Comparison of ENCODE assay signal across 17 cellular contexts in genomic region chr15:69482686-69483256, GRCh38. TPM values are rescaled to one million over a fixed set of nuclear protein-coding genes. Genes with fewer than 3 reads are reported as not detected.
A peak's percentile ranks its signal among the peaks of the same experiment; 100 is the strongest.
DNase-seq lines count a peak whose midpoint lies in the region; ATAC-seq and TF ChIP-seq lines count a peak whose summit lies in the region.
"Had no signal": no experiment of that assay in that cellular context is flagged by ENCODE, and none has a peak within 500 bp of the region (broad histone marks: within the 10 kb centered on the region; RNA-seq: fewer than 3 reads in every experiment).

No MANE protein-coding gene starts in this region.

- intact Hi-C loops in PC-9 (cut with micrococcal nuclease; ENCODE audit: unreplicated experiment) = loop anchor here (5.0 to 10.0 kb wide), 3 partner anchors 75 to 370 kb away; no protein-coding TSS in a partner anchor
- intact Hi-C loops in sciatic nerve (cut with DNase I) = loop anchor here (10.0 kb wide), 1 partner anchor 612 kb away; the partner anchor contains the start of gene TLE3

- CTCF ChIA-PET in PC-9 (lab: Charles Lee) = interaction anchor here (0.6 kb wide), 2 partner anchors 112 to 838 kb away, joined by 3 read pairs; no protein-coding TSS in a partner anchor

- H3K79me2 ChIP-seq in PC-9 (ENCODE audit: low read depth) = no peaks in the 10 kb centered on the region

- no peaks in the 10 kb centered on the region for H3K36me3 ChIP-seq in PC-9 (ENCODE audit: low read depth)
- H3K36me3 ChIP-seq: WERI-Rb-1 had no signal

- peaks cover 43% of the 10 kb centered on the region for H3K4me1 ChIP-seq in PC-9 (replicated peaks; ENCODE audit: insufficient read depth)

- no peaks in the 10 kb centered on the region for H3K27me3 ChIP-seq in PC-9 (ENCODE audit: insufficient read depth, low read depth)

- peak; percentile 8 for DNase-seq in activated CD4-positive, CD25-positive, alpha-beta regulatory T cell treated with anti-CD3 and anti-CD28 coated beads, Interleukin-2, amount 50 U/mL, for 72 hours
- no peak for DNase-seq in activated CD4-positive, CD25-positive, alpha-beta regulatory T cell (lab: John Stamatoyannopoulos, UW)
- DNase-seq in DMS153 treated with DMSO at 0.1 percent for 48 hours (lab: John Stamatoyannopoulos, UW; ENCODE audit: unreplicated experiment) = peak; percentile 6
- peak; percentile 64 to 89 for DNase-seq in PC-9
- DNase-seq in sciatic nerve (ENCODE audit: low spot score) = peak; percentile 44
- DNase-seq: activated CD4-positive, alpha-beta T cell treated with anti-CD3 and anti-CD28 coated beads, Interleukin-2, amount 10 ng/mL, durations not matched to agents 7 days and 5 days; activated naive CD4-positive, alpha-beta T cell treated with anti-CD3 and anti-CD28 coated beads, Interleukin-2, amount 10 ng/mL, durations not matched to agents 7 days and 5 days; activated T-cell treated with anti-CD3 and anti-CD28 coated beads, Interleukin-2, amount 50 U/mL, for 72 hours; HFFc6; MV-4-11; naive B cell; NCI-H146; WERI-Rb-1 had no signal

- no TSS peak for BruUV-seq in PC-9 (replicated peaks; lab: Mats Ljungman, UMichigan)

- peak overlapping the region; percentile 70 for H3K27ac ChIP-seq in PC-9
- H3K27ac ChIP-seq: epithelial cell of prostate, WERI-Rb-1 had no signal

- POLR2A ChIA-PET in PC-9 (lab: Charles Lee; ENCODE audit: unreplicated experiment) = interaction anchor here (0.6 to 0.7 kb wide), 3 partner anchors 219 to 945 kb away, joined by 4 to 5 read pairs (median 5); no protein-coding TSS in a partner anchor

- H3K9me3 ChIP-seq in PC-9 (ENCODE audit: insufficient read depth, low read depth) = no peaks in the 10 kb centered on the region

- no peaks in the 10 kb centered on the region for H3K9me2 ChIP-seq in PC-9 (ENCODE audit: insufficient read depth)

- H2AFZ ChIP-seq in PC-9 = no peak overlapping the region
- H2AFZ ChIP-seq: GM23338 had no signal

- peak overlapping the region; percentile 43 for H3K4me2 ChIP-seq in PC-9
- H3K4me2 ChIP-seq: GM23338 had no signal

- no peak for TF ChIP-seq CTCF in PC-9 (conservative IDR thresholded peaks at IDR 0.05)

- H3K4me3 ChIP-seq in PC-9 = no peak overlapping the region
- H3K4me3 ChIP-seq: GM23338 had no signal

- peaks cover 34% of the 10 kb centered on the region for H3F3A ChIP-seq in PC-9 (ENCODE audit: insufficient read depth, low read depth)

- ATAC-seq in sciatic nerve = no peak
- ATAC-seq in GM21619 (IDR thresholded peaks at IDR 0.05; ENCODE audit: unreplicated experiment) = no peak
- no peak for ATAC-seq in GM18907 (IDR thresholded peaks at IDR 0.05; ENCODE audit: unreplicated experiment)
- ATAC-seq: activated T-cell treated with anti-CD3 and anti-CD28 coated beads, Interleukin-2, amount 50 U/mL, for 72 hours; GM23338 had no signal

- no peaks in the 10 kb centered on the region for H4K20me1 ChIP-seq in PC-9 (ENCODE audit: insufficient read depth)

RNA-seq across cellular contexts. Expression of gene RPLP1, which starts 30.2 kb away (rescaled TPM):
- total RNA-seq in PC-9 (2021) = 1,651 and 3,001 TPM in 2 replicates
- total RNA-seq in sciatic nerve = 1,014 TPM

Comparison
In these comparisons a context has a peak if more than half of its experiments do, and no peak if none do; other contexts are left out.
1. DNase-seq: peak in activated CD4-positive, CD25-positive, alpha-beta regulatory T cell treated with anti-CD3 and anti-CD28 coated beads, Interleukin-2, amount 50 U/mL, for 72 hours (single experiment), DMS153 treated with DMSO at 0.1 percent for 48 hours (single experiment), PC-9 (2 of 2) and sciatic nerve (single experiment); none in activated CD4-positive, CD25-positive, alpha-beta regulatory T cell (0 of 4).